13 cellular contexts compared by ENCODE assay signal in the genomic region with DNA sequence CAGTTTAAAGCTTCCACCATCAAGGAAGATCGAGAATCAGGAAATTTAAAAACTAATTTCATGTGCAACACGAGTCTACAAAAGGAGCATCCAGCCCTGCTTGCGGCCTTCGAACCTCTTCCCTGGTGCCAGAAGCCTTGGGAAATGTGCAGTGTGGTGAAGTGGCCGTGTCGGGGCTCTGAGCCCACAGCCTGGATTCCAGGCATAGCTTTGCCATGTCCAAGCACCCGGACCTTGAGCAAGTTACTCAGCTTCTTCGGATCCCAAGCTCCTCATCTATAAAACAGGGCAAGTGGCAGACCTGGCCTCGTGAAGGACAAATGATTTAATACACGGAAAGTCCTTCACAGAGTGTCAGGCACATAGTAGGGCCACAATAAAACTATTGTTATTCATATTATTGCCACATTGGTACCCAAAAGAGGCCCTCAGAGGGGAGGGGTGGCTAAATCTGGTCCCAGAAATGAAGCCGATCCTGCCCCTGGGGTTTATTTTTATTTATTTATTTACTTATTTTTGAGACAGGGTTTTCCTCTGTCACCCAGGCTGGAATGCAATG. TPM values are rescaled to one million over a fixed set of nuclear protein-coding genes. Genes with fewer than 3 reads are reported as not detected.
A peak's percentile ranks its signal among the peaks of the same experiment; 100 is the strongest.
DNase-seq lines count a peak whose midpoint lies in the region; ATAC-seq and TF ChIP-seq lines count a peak whose summit lies in the region.
"Had no signal": no experiment of that assay in that cellular context is flagged by ENCODE, and none has a peak within 500 bp of the region (broad histone marks: within the 10 kb centered on the region; RNA-seq: fewer than 3 reads in every experiment).

No MANE protein-coding gene starts in this region.

- DNase-seq in MCF 10A (ENCODE audit: unreplicated experiment) (no peak), mammary epithelial cell (no peak), hepatic stellate cell (ENCODE audit: low spot score) (peak; percentile 78), SIG-M5 (lab: John Stamatoyannopoulos, UW) (no peak), upper lobe of left lung (no peak), NCI-H2081 treated with DMSO at 0.1 percent for 48 hours (lab: John Stamatoyannopoulos, UW) (no peak)
- DNase-seq in activated naive CD8-positive, alpha-beta T cell treated with anti-CD3 and anti-CD28 coated beads, Interleukin-2, amount 50 U/mL, for 24 hours, result no peak
- DNase-seq: activated gamma-delta T cell; NCI-H1694 treated with DMSO at 0.1 percent for 48 hours; stimulated activated CD4-positive, alpha-beta T cell treated with anti-CD3 and anti-CD28 coated beads, Interleukin-4, amount 100 ng/mL, for 24 hours; testis had no signal

- POLR2A ChIA-PET in MCF 10A (lab: Yijun Ruan, JAX), result interaction anchor here (0.8 to 1.6 kb wide), 2 partner anchors 13 to 18 kb away, joined by 3 to 7 read pairs; no protein-coding TSS in a partner anchor

- H3K4me1 ChIP-seq in mammary epithelial cell (ENCODE audit: insufficient read depth, low read length), result no peaks in the 10 kb centered on the region
- peaks cover 0 to 46% (median 14%) of the 10 kb centered on the region in 5 donors for H3K4me1 ChIP-seq in subcutaneous abdominal adipose tissue (ENCODE audit: control insufficient read depth in 5 of 5, insufficient read depth in 5 of 5, low read length in 5 of 5)
- H3K4me1 ChIP-seq in upper lobe of left lung, result no peaks in the 10 kb centered on the region

- ATAC-seq in activated naive CD8-positive, alpha-beta T cell treated with anti-CD3 and anti-CD28 coated beads, Interleukin-2, amount 50 U/mL, for 24 hours, result no peak
- no peak for ATAC-seq in upper lobe of left lung (ENCODE audit: low FRiP score in 2 of 2)

- no peak overlapping the region for H3K4me2 ChIP-seq in mammary epithelial cell (ENCODE audit: insufficient read depth, low read depth, low read length)

- no peaks in the 10 kb centered on the region for H3K9me3 Mint-ChIP-seq in MCF 10A (ENCODE audit: unreplicated experiment)
- H3K9me3 Mint-ChIP-seq in activated naive CD8-positive, alpha-beta T cell treated with anti-CD3 and anti-CD28 coated beads, Interleukin-2, amount 50 U/mL, for 24 hours, result no peaks in the 10 kb centered on the region

- CTCF ChIA-PET in MCF 10A (lab: Yijun Ruan, JAX), result no interaction called here
- CTCF ChIA-PET in mammary epithelial cell (lab: Charles Lee; ENCODE audit: low non-redundant PET), result no interaction called here

- TF ChIP-seq CTCF in MCF 10A (IDR thresholded peaks at IDR 0.05; ENCODE audit: unreplicated experiment) (no peak), mammary epithelial cell (conservative IDR thresholded peaks at IDR 0.05 in 1 of 2, IDR thresholded peaks at IDR 0.05 in 1 of 2; ENCODE audit: extremely low read depth in 1 of 2, insufficient read depth in 1 of 2, low read depth in 1 of 2, low read length in 2 of 2) (no peak), upper lobe of left lung (IDR thresholded peaks at IDR 0.05) (no peak)

- no peak overlapping the region for H3K4me3 ChIP-seq in mammary epithelial cell (replicated peaks in 1 of 3; ENCODE audit: insufficient read depth in 1 of 3, low read depth in 2 of 3, low read length in 3 of 3)
- H3K4me3 ChIP-seq in subcutaneous abdominal adipose tissue (ENCODE audit: low read depth in 1 of 5, low read length in 5 of 5), result no peak overlapping the region
- H3K4me3 ChIP-seq in upper lobe of left lung, result no peak overlapping the region
- H3K4me3 ChIP-seq: testis had no signal

- dilution Hi-C loops in mammary epithelial cell (cut with HindIII; ENCODE audit: low sequenced_read_pairs), result loop anchor here (5.0 kb wide), 1 partner anchor 36 kb away; no protein-coding TSS in a partner anchor

- TF ChIP-seq EP300 in upper lobe of left lung (IDR thresholded peaks at IDR 0.05), result no peak

- H3K27me3 ChIP-seq in mammary epithelial cell (ENCODE audit: insufficient read depth, low read length), result no peaks in the 10 kb centered on the region
- H3K27me3 ChIP-seq in subcutaneous abdominal adipose tissue (ENCODE audit: control insufficient read depth in 5 of 5, insufficient read depth in 4 of 5, low read length in 5 of 5), result no peaks in the 10 kb centered on the region
- H3K27me3 ChIP-seq in upper lobe of left lung, result no peaks in the 10 kb centered on the region
- H3K27me3 ChIP-seq: testis had no signal

- H3K79me2 ChIP-seq in mammary epithelial cell (ENCODE audit: insufficient read depth, low read length), result peaks cover 77% of the 10 kb centered on the region

- no peak overlapping the region for H2AFZ ChIP-seq in mammary epithelial cell (ENCODE audit: low read depth, low read length)

- H3K27ac Mint-ChIP-seq in MCF 10A (ENCODE audit: low read depth, unreplicated experiment), result peak overlapping the region; percentile 9
- H3K27ac Mint-ChIP-seq in activated naive CD8-positive, alpha-beta T cell treated with anti-CD3 and anti-CD28 coated beads, Interleukin-2, amount 50 U/mL, for 24 hours, result peak overlapping the region; percentile 26

- no peaks in the 10 kb centered on the region for H3K27me3 Mint-ChIP-seq in MCF 10A (ENCODE audit: insufficient read depth, unreplicated experiment)
- no peaks in the 10 kb centered on the region for H3K27me3 Mint-ChIP-seq in activated naive CD8-positive, alpha-beta T cell treated with anti-CD3 and anti-CD28 coated beads, Interleukin-2, amount 50 U/mL, for 24 hours

- 62% methylated on average over 11 of the region's 11 CpGs for WGBS in mammary epithelial cell (ENCODE audit: low coverage, missing lambda C conversion rate)
- 74 to 78% methylated on average over 11 of the region's 11 CpGs for WGBS in upper lobe of left lung, 2 donors

- no TSS peak for BruUV-seq in MCF 10A (replicated peaks; lab: Mats Ljungman, UMichigan)
- no TSS peak for BruUV-seq in mammary epithelial cell (replicated peaks; lab: Mats Ljungman, UMichigan)

- H4K20me1 ChIP-seq in mammary epithelial cell (ENCODE audit: insufficient read depth, low read length), result no peaks in the 10 kb centered on the region

- intact Hi-C loops in MCF 10A (cut with micrococcal nuclease), result no loop called here
- intact Hi-C loops in mammary epithelial cell (cut with micrococcal nuclease), result no loop called here

- H3K36me3 Mint-ChIP-seq in MCF 10A (ENCODE audit: insufficient read depth, unreplicated experiment), result peaks cover 23% of the 10 kb centered on the region
- H3K36me3 Mint-ChIP-seq in activated naive CD8-positive, alpha-beta T cell treated with anti-CD3 and anti-CD28 coated beads, Interleukin-2, amount 50 U/mL, for 24 hours (ENCODE audit: low read depth), result peaks cover 48% of the 10 kb centered on the region

- in situ Hi-C loops in mammary epithelial cell (cut with MboI; ENCODE audit: low sequenced_read_pairs in 2 of 2), result no loop called here

- H3K9ac ChIP-seq in mammary epithelial cell (ENCODE audit: insufficient read depth, low read length) (no peak overlapping the region), subcutaneous abdominal adipose tissue (ENCODE audit: low read length in 5 of 5) (no peak overlapping the region)

- TF ChIP-seq POLR2A in upper lobe of left lung (IDR thresholded peaks at IDR 0.05), result no peak

- H3K27ac ChIP-seq in mammary epithelial cell (ENCODE audit: insufficient read depth, low read depth, low read length) (no peak overlapping the region), subcutaneous abdominal adipose tissue (ENCODE audit: low read depth, low read length) (peak overlapping the region; percentile 19), upper lobe of left lung (no peak overlapping the region)
- H3K27ac ChIP-seq: testis, VCaP had no signal

- no peaks in the 10 kb centered on the region for H3K9me3 ChIP-seq in mammary epithelial cell (replicated peaks; ENCODE audit: insufficient read depth, low read length)
- no peaks in the 10 kb centered on the region for H3K9me3 ChIP-seq in subcutaneous abdominal adipose tissue (ENCODE audit: control insufficient read depth in 5 of 5, low read length in 5 of 5)
- no peaks in the 10 kb centered on the region for H3K9me3 ChIP-seq in upper lobe of left lung
- H3K9me3 ChIP-seq: testis had no signal

- H3K36me3 ChIP-seq in mammary epithelial cell (ENCODE audit: insufficient read depth, low read length) (peaks cover 3% of the 10 kb centered on the region), subcutaneous abdominal adipose tissue (ENCODE audit: control insufficient read depth in 5 of 5, insufficient read depth in 5 of 5, low read length in 5 of 5) (peaks cover 0 to 14% (median 0%) of the 10 kb centered on the region in 5 donors), upper lobe of left lung (peaks cover 0 to 4% (median 0%) of the 10 kb centered on the region in 4 donors)

- H3K4me3 Mint-ChIP-seq in MCF 10A (ENCODE audit: unreplicated experiment), result no peak overlapping the region
- no peak overlapping the region for H3K4me3 Mint-ChIP-seq in activated naive CD8-positive, alpha-beta T cell treated with anti-CD3 and anti-CD28 coated beads, Interleukin-2, amount 50 U/mL, for 24 hours

- H3K4me1 Mint-ChIP-seq in MCF 10A (ENCODE audit: insufficient read depth, unreplicated experiment), result no peaks in the 10 kb centered on the region
- H3K4me1 Mint-ChIP-seq in activated naive CD8-positive, alpha-beta T cell treated with anti-CD3 and anti-CD28 coated beads, Interleukin-2, amount 50 U/mL, for 24 hours, result peaks cover 35% of the 10 kb centered on the region

RNA-seq across cellular contexts. Expression of a gene that starts 34.8 kb away (rescaled TPM):
- total RNA-seq in MCF 10A (2022), result 151 and 269 TPM in 2 replicates
- 100 to 1,000 TPM in 1 of 2 donors, 10 to 100 TPM in 1; 79.2 to 202 TPM for total RNA-seq in mammary epithelial cell
- 190 TPM for polyA plus RNA-seq in mammary epithelial cell
- polyA minus RNA-seq in mammary epithelial cell, result 217 TPM
- total RNA-seq in upper lobe of left lung, result 100 to 1,000 TPM in 2 of 6 donors, 10 to 100 TPM in 4; 31.6 to 256 (median 75.6) TPM
